ENCODE assay signal across 24 cellular contexts in genomic region chr5:108297042-108297596, GRCh38.
"Had no signal": no experiment of that assay in that cellular context is flagged by ENCODE, and none has a peak within 500 bp of the region (broad histone marks: within the 10 kb centered on the region; RNA-seq: fewer than 3 reads in every experiment).

No MANE protein-coding gene starts in this region.

- H3K27ac Mint-ChIP-seq: memory B cell; mesothelial cell of epicardium; natural killer cell treated with Interleukin-12 subunit alpha and Interleukin-12 subunit beta and Interleukin-15 and Interleukin-18, amount 100 ng/mL, for 72 hours; neural progenitor cell had no signal

- H3K4me3 Mint-ChIP-seq: memory B cell; mesothelial cell of epicardium; natural killer cell treated with Interleukin-12 subunit alpha and Interleukin-12 subunit beta and Interleukin-15 and Interleukin-18, amount 100 ng/mL, for 72 hours; neural progenitor cell had no signal

- H3K9me3 Mint-ChIP-seq: memory B cell; natural killer cell treated with Interleukin-12 subunit alpha and Interleukin-12 subunit beta and Interleukin-15 and Interleukin-18, amount 100 ng/mL, for 72 hours had no signal

- H3K4me2 ChIP-seq: neural progenitor cell had no signal

- H3K4me3 ChIP-seq: dorsolateral prefrontal cortex, gastrocnemius medialis, heart right ventricle, left ventricle myocardium inferior, lower lobe of right lung, neural progenitor cell, ovary, right atrium auricular region, sigmoid colon, skin epidermis, stomach, thoracic aorta, transverse colon had no signal

- H3K36me3 ChIP-seq: gastrocnemius medialis, heart right ventricle, left ventricle myocardium inferior, lower lobe of right lung, neural progenitor cell, ovary, right atrium auricular region, sigmoid colon, stomach, thoracic aorta, transverse colon had no signal

- H3K27me3 Mint-ChIP-seq: memory B cell; natural killer cell treated with Interleukin-12 subunit alpha and Interleukin-12 subunit beta and Interleukin-15 and Interleukin-18, amount 100 ng/mL, for 72 hours had no signal

- H3K9me3 ChIP-seq: gastrocnemius medialis, heart right ventricle, left ventricle myocardium inferior, lower lobe of right lung, ovary, right atrium auricular region, sigmoid colon, stomach, thoracic aorta, transverse colon had no signal

- H3K9ac ChIP-seq: neural progenitor cell had no signal

- DNase-seq: cortex of kidney; dorsolateral prefrontal cortex; effector CD8-positive, alpha-beta T cell; gastrocnemius medialis; heart right ventricle; hypothalamus; islet precursor cell; left ventricle myocardium inferior; lower lobe of right lung; nucleus accumbens; ovary; sigmoid colon; stimulated activated CD4-positive, alpha-beta T cell treated with anti-CD3 and anti-CD28 coated beads, Interleukin-12 subunit alpha, Interleukin-12 subunit beta, amount 100 ng/mL, for 4 hours; stimulated activated naive CD4-positive, alpha-beta T cell; stomach; substantia nigra; transverse colon had no signal

- H3K36me3 Mint-ChIP-seq: mesothelial cell of epicardium; natural killer cell treated with Interleukin-12 subunit alpha and Interleukin-12 subunit beta and Interleukin-15 and Interleukin-18, amount 100 ng/mL, for 72 hours; neural progenitor cell had no signal

- H2AFZ ChIP-seq: neural progenitor cell had no signal

- H3K4me1 Mint-ChIP-seq: memory B cell, mesothelial cell of epicardium, neural progenitor cell had no signal

- H3K27ac ChIP-seq: dorsolateral prefrontal cortex, gastrocnemius medialis, heart right ventricle, left ventricle myocardium inferior, lower lobe of right lung, neural progenitor cell, ovary, right atrium auricular region, sigmoid colon, skin epidermis, thoracic aorta had no signal

- H3K4me1 ChIP-seq: right atrium auricular region, sigmoid colon, stomach had no signal
